ENCODE assay signal across 19 cellular contexts in genomic region chr18:73948497-73948896, GRCh38.
A peak's percentile ranks its signal among the peaks of the same experiment; 100 is the strongest.
DNase-seq lines count a peak whose midpoint lies in the region; ATAC-seq and TF ChIP-seq lines count a peak whose summit lies in the region.
"Had no signal": no experiment of that assay in that cellular context is flagged by ENCODE, and none has a peak within 500 bp of the region (broad histone marks: within the 10 kb centered on the region; RNA-seq: fewer than 3 reads in every experiment).

No MANE protein-coding gene starts in this region.

- H3K4me3 Mint-ChIP-seq in nephron progenitor cell = no peak overlapping the region
- H3K4me3 Mint-ChIP-seq in natural killer cell treated with Interleukin-12 subunit alpha and Interleukin-12 subunit beta and Interleukin-15 and Interleukin-18, amount 100 ng/mL, for 72 hours = no peak overlapping the region
- H3K4me3 Mint-ChIP-seq: activated T-helper 1 cell treated with anti-CD3 and anti-CD28 coated beads, Interleukin-12 subunit alpha, Interleukin-12 subunit beta, Interleukin-2, Interleukin-4 antibody, amounts not matched to agents 30 ng/mL and 10 ng/mL and 1 ng/mL, durations not matched to agents 14 hours and 24 hours and 36 hours; CD4-positive, alpha-beta memory T cell; naive thymus-derived CD8-positive, alpha-beta T cell had no signal

- H3K27me3 Mint-ChIP-seq in nephron progenitor cell (ENCODE audit: low read depth, poor library complexity) = peaks cover 4% of the 10 kb centered on the region
- H3K27me3 Mint-ChIP-seq in natural killer cell treated with Interleukin-12 subunit alpha and Interleukin-12 subunit beta and Interleukin-15 and Interleukin-18, amount 100 ng/mL, for 72 hours = peaks cover 0 to 7% of the 10 kb centered on the region in 2 donors
- H3K27me3 Mint-ChIP-seq: CD4-positive, alpha-beta memory T cell had no signal

- DNase-seq in Daoy (ENCODE audit: low read depth) (peak; percentile 62), NCI-H69 (lab: John Stamatoyannopoulos, UW) (peak; percentile 68), dorsolateral prefrontal cortex (no peak), nephron progenitor cell (no peak), omental fat pad (ENCODE audit: low spot score) (no peak), dedifferentiated amniotic fluid mesenchymal stem cell (ENCODE audit: extremely low spot score) (no peak)
- no peak for DNase-seq in natural killer cell treated with Interleukin-12 subunit alpha and Interleukin-12 subunit beta and Interleukin-15 and Interleukin-18, amount 100 ng/mL, for 72 hours (ENCODE audit: low spot score)
- DNase-seq: CD4-positive, alpha-beta memory T cell; cerebellar nuclear complex; hippocampal formation; kidney; naive thymus-derived CD8-positive, alpha-beta T cell; NCI-H2029 treated with DMSO at 0.1 percent for 48 hours; NCI-H446 treated with DMSO at 0.1 percent for 48 hours; stimulated activated CD4-positive, alpha-beta T cell treated with anti-CD3 and anti-CD28 coated beads, Interleukin-4, amount 100 ng/mL, for 1 hour had no signal

- intact Hi-C loops in dorsolateral prefrontal cortex (cut with DNase I) = no loop called here

- TF ChIP-seq CTCF in dorsolateral prefrontal cortex (IDR thresholded peaks at IDR 0.05 in 54 of 56, conservative IDR thresholded peaks at IDR 0.05 in 2 of 56; ENCODE audit: low read depth in 1 of 56, partially characterized antibody in 56 of 56) (no peak), nephron progenitor cell (IDR thresholded peaks at IDR 0.05) (no peak), omental fat pad (IDR thresholded peaks at IDR 0.05) (no peak)

- peak overlapping the region in 23 of 59 donors; percentile 0 to 40 (median 17) for H3K4me3 ChIP-seq in dorsolateral prefrontal cortex
- H3K4me3 ChIP-seq: K562, vagina had no signal

- peak overlapping the region; percentile 77 for H3K27ac Mint-ChIP-seq in nephron progenitor cell
- no peak overlapping the region for H3K27ac Mint-ChIP-seq in natural killer cell treated with Interleukin-12 subunit alpha and Interleukin-12 subunit beta and Interleukin-15 and Interleukin-18, amount 100 ng/mL, for 72 hours
- H3K27ac Mint-ChIP-seq: activated T-helper 1 cell treated with anti-CD3 and anti-CD28 coated beads, Interleukin-12 subunit alpha, Interleukin-12 subunit beta, Interleukin-2, Interleukin-4 antibody, amounts not matched to agents 30 ng/mL and 10 ng/mL and 1 ng/mL, durations not matched to agents 14 hours and 24 hours and 36 hours; naive thymus-derived CD8-positive, alpha-beta T cell had no signal

- no peaks in the 10 kb centered on the region for H3K27me3 ChIP-seq in dorsolateral prefrontal cortex
- H3K27me3 ChIP-seq: vagina had no signal

- H3K27ac ChIP-seq in dorsolateral prefrontal cortex = peak overlapping the region in 56 of 59 donors; percentile 21 to 90 (median 73)
- H3K27ac ChIP-seq: vagina had no signal

- peaks cover 31% of the 10 kb centered on the region for H3K9me3 Mint-ChIP-seq in nephron progenitor cell
- no peaks in the 10 kb centered on the region for H3K9me3 Mint-ChIP-seq in natural killer cell treated with Interleukin-12 subunit alpha and Interleukin-12 subunit beta and Interleukin-15 and Interleukin-18, amount 100 ng/mL, for 72 hours
- H3K9me3 Mint-ChIP-seq: activated T-helper 1 cell treated with anti-CD3 and anti-CD28 coated beads, Interleukin-12 subunit alpha, Interleukin-12 subunit beta, Interleukin-2, Interleukin-4 antibody, amounts not matched to agents 30 ng/mL and 10 ng/mL and 1 ng/mL, durations not matched to agents 14 hours and 24 hours and 36 hours had no signal

- no peak for ATAC-seq in natural killer cell treated with Interleukin-12 subunit alpha and Interleukin-12 subunit beta and Interleukin-15 and Interleukin-18, amount 100 ng/mL, for 72 hours
- ATAC-seq in omental fat pad (ENCODE audit: low FRiP score) = no peak
- ATAC-seq in HG02885 (IDR thresholded peaks at IDR 0.05; ENCODE audit: poor library complexity, unreplicated experiment) = no peak
- ATAC-seq: K562; naive thymus-derived CD8-positive, alpha-beta T cell had no signal

- H3K36me3 Mint-ChIP-seq in nephron progenitor cell (ENCODE audit: low read depth) = no peaks in the 10 kb centered on the region
- H3K36me3 Mint-ChIP-seq in natural killer cell treated with Interleukin-12 subunit alpha and Interleukin-12 subunit beta and Interleukin-15 and Interleukin-18, amount 100 ng/mL, for 72 hours = no peaks in the 10 kb centered on the region
- H3K36me3 Mint-ChIP-seq: CD4-positive, alpha-beta memory T cell; naive thymus-derived CD8-positive, alpha-beta T cell had no signal

- peaks cover 32% of the 10 kb centered on the region for H3K4me1 Mint-ChIP-seq in nephron progenitor cell
- H3K4me1 Mint-ChIP-seq in natural killer cell treated with Interleukin-12 subunit alpha and Interleukin-12 subunit beta and Interleukin-15 and Interleukin-18, amount 100 ng/mL, for 72 hours (ENCODE audit: low read depth in 2 of 2) = no peaks in the 10 kb centered on the region

Comparison
In these comparisons a context has a peak if more than half of its experiments do, and no peak if none do; other contexts are left out.
1. DNase-seq: peak in Daoy (single experiment) and NCI-H69 (single experiment); none in dorsolateral prefrontal cortex (0 of 10), nephron progenitor cell (single experiment), natural killer cell treated with Interleukin-12 subunit alpha and Interleukin-12 subunit beta and Interleukin-15 and Interleukin-18, amount 100 ng/mL, for 72 hours (single experiment), omental fat pad (single experiment) and dedifferentiated amniotic fluid mesenchymal stem cell (single experiment).